ENCODE assay signal across 15 cellular contexts in the genomic region with DNA sequence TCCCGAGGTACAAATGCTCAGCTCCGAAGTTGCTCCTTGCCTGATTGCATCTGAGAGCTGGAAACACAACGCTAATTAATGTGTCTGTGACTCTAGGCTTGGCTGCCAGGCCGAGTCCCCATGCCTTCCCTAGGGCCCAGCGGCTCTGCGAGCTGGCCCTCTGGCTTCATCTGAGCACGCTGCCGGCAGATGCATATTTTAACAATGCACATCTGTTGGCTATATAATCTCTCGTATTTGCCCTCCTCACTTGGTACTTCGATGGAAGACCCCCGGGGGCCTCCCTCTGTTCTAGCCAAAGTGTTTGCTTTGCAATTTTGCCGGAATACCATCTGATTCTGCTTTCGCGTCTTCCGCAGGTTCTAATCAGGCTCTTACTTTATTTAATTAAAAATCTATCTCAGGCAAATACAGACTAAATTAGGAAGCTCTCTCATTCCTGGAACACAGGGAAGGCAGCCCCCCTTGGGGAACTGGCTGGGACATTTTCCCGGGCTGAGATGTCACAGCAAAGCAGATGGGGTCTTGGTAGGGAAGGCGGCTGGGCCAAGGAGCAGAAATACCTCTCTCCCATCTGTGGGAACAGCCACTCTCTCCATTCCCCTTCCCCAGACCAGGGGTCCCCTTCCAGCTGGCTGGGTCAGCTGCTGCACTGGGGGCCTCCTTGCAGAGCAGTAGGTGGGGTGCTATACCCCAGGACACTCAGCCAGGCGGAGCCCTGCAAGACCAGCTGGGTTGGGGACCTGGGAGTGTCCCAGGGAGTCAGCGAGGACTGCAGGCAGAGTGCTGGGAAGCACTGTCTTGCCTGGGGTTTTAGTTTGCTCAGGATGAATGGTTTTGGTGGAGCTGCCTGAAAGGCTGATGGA.
"Had no signal": no experiment of that assay in that cellular context is flagged by ENCODE, and none has a peak within 500 bp of the region (broad histone marks: within the 10 kb centered on the region; RNA-seq: fewer than 3 reads in every experiment).

No MANE protein-coding gene starts in this region.

- H3K9me3 ChIP-seq: stomach, thoracic aorta had no signal

- H3K27ac Mint-ChIP-seq: activated CD4-positive, alpha-beta T cell treated with anti-CD3 and anti-CD28 coated beads for 36 hours; activated CD8-positive, alpha-beta T cell treated with anti-CD3 and anti-CD28 coated beads for 36 hours; activated naive CD4-positive, alpha-beta T cell treated with anti-CD3 and anti-CD28 coated beads, Interleukin-2, amount 50 U/mL, for 72 hours; T-helper 17 cell had no signal

- DNase-seq: activated CD4-positive, alpha-beta T cell treated with anti-CD3 and anti-CD28 coated beads for 36 hours; activated CD8-positive, alpha-beta T cell treated with anti-CD3 and anti-CD28 coated beads for 36 hours; activated gamma-delta T cell; activated T-cell treated with anti-CD3 and anti-CD28 coated beads, Interleukin-2, amount 50 U/mL, for 4 hours; hippocampal formation; stimulated activated CD4-positive, alpha-beta T cell treated with anti-CD3 and anti-CD28 coated beads, Interleukin-12 subunit alpha, Interleukin-12 subunit beta, amount 100 ng/mL, for 4 hours; stimulated activated CD4-positive, alpha-beta T cell treated with anti-CD3 and anti-CD28 coated beads, Interleukin-2, amount 100 ng/mL, for 24 hours; stomach; T-helper 17 cell; WERI-Rb-1 had no signal

- H3K4me3 ChIP-seq: coronary artery, stomach, thoracic aorta had no signal

- H3K4me1 Mint-ChIP-seq: activated CD4-positive, alpha-beta T cell treated with anti-CD3 and anti-CD28 coated beads for 36 hours had no signal

- H3K27me3 Mint-ChIP-seq: activated CD4-positive, alpha-beta T cell treated with anti-CD3 and anti-CD28 coated beads for 36 hours; activated CD8-positive, alpha-beta T cell treated with anti-CD3 and anti-CD28 coated beads for 36 hours had no signal

- H3K4me3 Mint-ChIP-seq: activated CD4-positive, alpha-beta T cell treated with anti-CD3 and anti-CD28 coated beads for 36 hours; activated CD8-positive, alpha-beta T cell treated with anti-CD3 and anti-CD28 coated beads for 36 hours; activated T-cell treated with anti-CD3 and anti-CD28 coated beads, Interleukin-2, amount 50 U/mL, for 4 hours; nephron; T-helper 17 cell had no signal

- ATAC-seq: activated CD4-positive, alpha-beta T cell treated with anti-CD3 and anti-CD28 coated beads for 36 hours; activated CD8-positive, alpha-beta T cell treated with anti-CD3 and anti-CD28 coated beads for 36 hours; activated naive CD4-positive, alpha-beta T cell treated with anti-CD3 and anti-CD28 coated beads, Interleukin-2, amount 50 U/mL, for 72 hours; activated T-cell treated with anti-CD3 and anti-CD28 coated beads, Interleukin-2, amount 50 U/mL, for 4 hours; esophagus mucosa; T-helper 17 cell had no signal

- H3K4me1 ChIP-seq: stomach had no signal

- H3K36me3 ChIP-seq: stomach, thoracic aorta, WERI-Rb-1 had no signal

- H3K9me3 Mint-ChIP-seq: activated CD8-positive, alpha-beta T cell treated with anti-CD3 and anti-CD28 coated beads for 36 hours; activated naive CD4-positive, alpha-beta T cell treated with anti-CD3 and anti-CD28 coated beads, Interleukin-2, amount 50 U/mL, for 72 hours; activated T-cell treated with anti-CD3 and anti-CD28 coated beads, Interleukin-2, amount 50 U/mL, for 4 hours; nephron had no signal

- H3K27ac ChIP-seq: coronary artery, stomach, thoracic aorta, WERI-Rb-1 had no signal

- H3K36me3 Mint-ChIP-seq: activated naive CD4-positive, alpha-beta T cell treated with anti-CD3 and anti-CD28 coated beads, Interleukin-2, amount 50 U/mL, for 72 hours had no signal
